Comparison of ENCODE assay signal across 9 cellular contexts in genomic region chr6:155142163-155142901, GRCh38.
A peak's percentile ranks its signal among the peaks of the same experiment; 100 is the strongest.
DNase-seq lines count a peak whose midpoint lies in the region; ATAC-seq and TF ChIP-seq lines count a peak whose summit lies in the region.
"Had no signal": no experiment of that assay in that cellular context is flagged by ENCODE, and none has a peak within 500 bp of the region (broad histone marks: within the 10 kb centered on the region; RNA-seq: fewer than 3 reads in every experiment).

No MANE protein-coding gene starts in this region.

- H3K36me3 Mint-ChIP-seq in activated naive CD8-positive, alpha-beta T cell = peaks cover 8% of the 10 kb centered on the region

- H3K27ac Mint-ChIP-seq in activated naive CD8-positive, alpha-beta T cell = peak overlapping the region; percentile 82
- H3K27ac Mint-ChIP-seq in stimulated activated naive CD8-positive, alpha-beta T cell treated with anti-CD3 and anti-CD28 coated beads, Interleukin-15, amount 100 ng/mL, for 72 hours = peak overlapping the region in 1 of 2 donors; percentile 20

- H3K27me3 ChIP-seq in body of pancreas = no peaks in the 10 kb centered on the region

- no peak for TF ChIP-seq CTCF in body of pancreas (IDR thresholded peaks at IDR 0.05)

- H3K27ac ChIP-seq in body of pancreas = no peak overlapping the region

- peak; percentile 42 for DNase-seq in activated CD8-positive, alpha-beta memory T cell treated with anti-CD3 and anti-CD28 coated beads for 24 hours
- DNase-seq in activated CD8-positive, alpha-beta memory T cell treated with anti-CD3 and anti-CD28 coated beads, Interleukin-2, amount 50 U/mL, for 48 hours = no peak
- DNase-seq in iris pigment epithelial cell (ENCODE audit: low read depth) = peak; percentile 13
- no peak for DNase-seq in stimulated activated naive CD8-positive, alpha-beta T cell treated with anti-CD3 and anti-CD28 coated beads, Interleukin-15, amount 100 ng/mL, for 72 hours
- DNase-seq in body of pancreas = no peak
- no peak for DNase-seq in SHP77 treated with DMSO at 0.1 percent for 48 hours (lab: John Stamatoyannopoulos, UW)
- no peak for DNase-seq in retina
- DNase-seq: NCI-H2081 had no signal

- ATAC-seq in stimulated activated naive CD8-positive, alpha-beta T cell treated with anti-CD3 and anti-CD28 coated beads, Interleukin-15, amount 100 ng/mL, for 72 hours = no peak
- ATAC-seq in body of pancreas = no peak

- 68 to 77% methylated on average over 12 of the region's 12 CpGs for WGBS in body of pancreas, 2 donors

- peak overlapping the region; percentile 67 for H3K4me3 Mint-ChIP-seq in activated naive CD8-positive, alpha-beta T cell
- H3K4me3 Mint-ChIP-seq in stimulated activated naive CD8-positive, alpha-beta T cell treated with anti-CD3 and anti-CD28 coated beads, Interleukin-15, amount 100 ng/mL, for 72 hours = peak overlapping the region; percentile 74

- no peak overlapping the region for H3K4me3 ChIP-seq in body of pancreas

- no peaks in the 10 kb centered on the region for H3K9me3 Mint-ChIP-seq in activated naive CD8-positive, alpha-beta T cell (ENCODE audit: low read depth)
- H3K9me3 Mint-ChIP-seq in stimulated activated naive CD8-positive, alpha-beta T cell treated with anti-CD3 and anti-CD28 coated beads, Interleukin-15, amount 100 ng/mL, for 72 hours = no peaks in the 10 kb centered on the region

- peaks cover 21% of the 10 kb centered on the region for H3K4me1 Mint-ChIP-seq in activated naive CD8-positive, alpha-beta T cell (ENCODE audit: low read depth)
- peaks cover 34% of the 10 kb centered on the region for H3K4me1 Mint-ChIP-seq in stimulated activated naive CD8-positive, alpha-beta T cell treated with anti-CD3 and anti-CD28 coated beads, Interleukin-15, amount 100 ng/mL, for 72 hours

- TF ChIP-seq POLR2A in body of pancreas (IDR thresholded peaks at IDR 0.05) = no peak

- H3K4me1 ChIP-seq in body of pancreas = peaks cover 12% of the 10 kb centered on the region

- intact Hi-C loops in body of pancreas (cut with DNase I) = no loop called here

- H3K9me3 ChIP-seq in body of pancreas = no peaks in the 10 kb centered on the region

- H3K27me3 Mint-ChIP-seq in activated naive CD8-positive, alpha-beta T cell = no peaks in the 10 kb centered on the region
- no peaks in the 10 kb centered on the region for H3K27me3 Mint-ChIP-seq in stimulated activated naive CD8-positive, alpha-beta T cell treated with anti-CD3 and anti-CD28 coated beads, Interleukin-15, amount 100 ng/mL, for 72 hours

- no peaks in the 10 kb centered on the region for H3K36me3 ChIP-seq in body of pancreas (replicated peaks in 1 of 2; ENCODE audit: insufficient read depth in 1 of 2, low read depth in 2 of 2)

Comparison
In these comparisons a context has a peak if more than half of its experiments do, and no peak if none do; other contexts are left out.
1. DNase-seq: peak in activated CD8-positive, alpha-beta memory T cell treated with anti-CD3 and anti-CD28 coated beads for 24 hours (single experiment) and iris pigment epithelial cell (single experiment); none in activated CD8-positive, alpha-beta memory T cell treated with anti-CD3 and anti-CD28 coated beads, Interleukin-2, amount 50 U/mL, for 48 hours (single experiment), stimulated activated naive CD8-positive, alpha-beta T cell treated with anti-CD3 and anti-CD28 coated beads, Interleukin-15, amount 100 ng/mL, for 72 hours (0 of 2), body of pancreas (0 of 4), SHP77 treated with DMSO at 0.1 percent for 48 hours (single experiment) and retina (single experiment).